Comparison of ENCODE assay signal across 24 cellular contexts in the genomic region with DNA sequence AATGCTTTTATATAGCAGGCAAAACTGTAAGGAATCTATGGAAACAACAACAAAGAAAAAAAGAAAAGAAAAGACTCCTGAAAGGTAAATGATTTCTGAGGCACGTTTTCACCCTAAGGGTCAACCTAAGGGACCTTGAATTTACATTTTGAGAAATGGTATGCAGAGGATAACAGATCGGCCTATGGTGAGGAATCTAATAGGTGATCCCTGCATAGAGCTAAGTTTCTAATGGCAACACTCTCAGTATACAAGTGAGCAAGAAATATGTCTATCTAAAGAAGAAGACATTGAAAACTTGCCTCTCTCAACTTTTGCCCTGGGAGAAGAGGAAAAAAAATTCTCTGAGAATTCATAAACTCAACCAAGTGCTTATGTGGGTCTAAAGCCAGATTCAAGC.
"Had no signal": no experiment of that assay in that cellular context is flagged by ENCODE, and none has a peak within 500 bp of the region (broad histone marks: within the 10 kb centered on the region; RNA-seq: fewer than 3 reads in every experiment).

No MANE protein-coding gene starts in this region.

- H3K9me3 ChIP-seq: gastrocnemius medialis had no signal

- ATAC-seq: activated CD4-positive, CD25-positive, alpha-beta regulatory T cell treated with anti-CD3 and anti-CD28 coated beads, Interleukin-2, amount 50 U/mL, for 24 hours; activated CD8-positive, alpha-beta T cell treated with anti-CD3 and anti-CD28 coated beads for 36 hours; activated T-cell treated with anti-CD3 and anti-CD28 coated beads, Interleukin-2, amount 50 U/mL, for 4 hours; activated T-helper 17 cell treated with anti-CD3 and anti-CD28 coated beads, Interleukin-2, amount 50 U/mL, for 72 hours; gastrocnemius medialis; T-helper 17 cell had no signal

- H3K4me3 ChIP-seq: esophagus muscularis mucosa, gastrocnemius medialis, heart left ventricle had no signal

- H3K4me1 ChIP-seq: foreskin keratinocyte, gastrocnemius medialis had no signal

- H3K27me3 ChIP-seq: esophagus muscularis mucosa, foreskin keratinocyte, gastrocnemius medialis, heart left ventricle had no signal

- H3K27ac ChIP-seq: esophagus muscularis mucosa, foreskin keratinocyte, gastrocnemius medialis, heart left ventricle, WERI-Rb-1 had no signal

- DNase-seq: activated B cell treated with CpG ODN at 0.5 μM for 24 hours; activated CD4-positive, alpha-beta T cell treated with anti-CD3 and anti-CD28 coated beads for 48 hours; activated CD4-positive, alpha-beta T cell treated with anti-CD3 and anti-CD28 coated beads, Interleukin-2, amount 50 U/mL, for 1 hour; activated CD4-positive, alpha-beta T cell treated with anti-CD3 and anti-CD28 coated beads, Interleukin-2, amount 50 U/mL, for 48 hours; activated CD8-positive, alpha-beta memory T cell treated with anti-CD3 and anti-CD28 coated beads for 24 hours; activated CD8-positive, alpha-beta T cell treated with anti-CD3 and anti-CD28 coated beads for 36 hours; activated effector memory CD4-positive, alpha-beta T cell treated with Interleukin-2 at 50 U/mL for 16 hours; activated gamma-delta T cell treated with Interleukin-2 at 50 U/mL for 16 hours; activated naive CD4-positive, alpha-beta T cell treated with anti-CD3 and anti-CD28 coated beads, Interleukin-2, amount 50 U/mL, for 16 hours; activated naive CD4-positive, alpha-beta T cell treated with Interleukin-2 at 50 U/mL for 16 hours; activated T-cell treated with anti-CD3 and anti-CD28 coated beads, Interleukin-2, amount 50 U/mL, for 4 hours; caudate nucleus; cortex of kidney; effector CD4-positive, alpha-beta T cell; foreskin keratinocyte; gastrocnemius medialis; glutamatergic neuron; heart left ventricle; T-helper 17 cell; T1000; WERI-Rb-1 had no signal

- H3K36me3 ChIP-seq: esophagus muscularis mucosa, gastrocnemius medialis, heart left ventricle, WERI-Rb-1 had no signal
